6 cellular contexts compared by ENCODE assay signal in genomic region chr1:36089393-36090121, GRCh38. TPM values are rescaled to one million over a fixed set of nuclear protein-coding genes. Genes with fewer than 3 reads are reported as not detected.
DNase-seq lines count a peak whose midpoint lies in the region; ATAC-seq and TF ChIP-seq lines count a peak whose summit lies in the region.

No MANE protein-coding gene starts in this region.

- peak overlapping the region; percentile 96 for H3K27ac Mint-ChIP-seq in activated T-helper 1 cell treated with anti-CD3 and anti-CD28 coated beads, Interleukin-12 subunit alpha, Interleukin-12 subunit beta, Interleukin-2, Interleukin-4 antibody, amounts not matched to agents 30 ng/mL and 10 ng/mL and 1 ng/mL, durations not matched to agents 14 hours and 24 hours and 36 hours

- TF ChIP-seq POLR2A in heart left ventricle (IDR thresholded peaks at IDR 0.05) = no peak

- H3K4me3 Mint-ChIP-seq in activated T-helper 1 cell treated with anti-CD3 and anti-CD28 coated beads, Interleukin-12 subunit alpha, Interleukin-12 subunit beta, Interleukin-2, Interleukin-4 antibody, amounts not matched to agents 30 ng/mL and 10 ng/mL and 1 ng/mL, durations not matched to agents 14 hours and 24 hours and 36 hours = peak overlapping the region; percentile 97

- no peaks in the 10 kb centered on the region for H3K9me3 ChIP-seq in heart left ventricle

- intact Hi-C loops in heart left ventricle (cut with DNase I) (loop anchor here in 3 of 10 donors (5.0 to 10.0 kb wide), 3 partner anchors 205 to 235 kb away; partner anchors contain the start of gene AGO1 (in 1 of the 3)), Right ventricle myocardium superior (cut with DNase I) (loop anchor here (10.0 kb wide), 1 partner anchor 105 kb away; no protein-coding TSS in a partner anchor)
- intact Hi-C loops in activated T-helper 1 cell treated with anti-CD3 and anti-CD28 coated beads, Interleukin-12 subunit alpha, Interleukin-12 subunit beta, Interleukin-2, Interleukin-4 antibody, amounts not matched to agents 30 ng/mL and 10 ng/mL and 1 ng/mL, durations not matched to agents 14 hours and 24 hours and 36 hours (cut with micrococcal nuclease) = loop anchor here (1.0 to 5.0 kb wide), 3 partner anchors 193 to 298 kb away; partner anchors contain the start of genes AGO1 and STK40

- H3K4me3 ChIP-seq in heart left ventricle = peak overlapping the region; percentile 59 to 100 (median 94)

- no peaks in the 10 kb centered on the region for H3K9me3 Mint-ChIP-seq in activated T-helper 1 cell treated with anti-CD3 and anti-CD28 coated beads, Interleukin-12 subunit alpha, Interleukin-12 subunit beta, Interleukin-2, Interleukin-4 antibody, amounts not matched to agents 30 ng/mL and 10 ng/mL and 1 ng/mL, durations not matched to agents 14 hours and 24 hours and 36 hours

- H3K36me3 ChIP-seq in heart left ventricle = peaks cover 4 to 40% (median 37%) of the 10 kb centered on the region in 9 donors

- H3K4me1 ChIP-seq in heart left ventricle = peaks cover 0 to 49% (median 28%) of the 10 kb centered on the region in 12 donors

- 6 to 10% (median 8%) methylated on average over 32 of the region's 32 CpGs for WGBS in heart left ventricle, 4 donors

- peaks cover 26% of the 10 kb centered on the region for H3K36me3 Mint-ChIP-seq in activated T-helper 1 cell treated with anti-CD3 and anti-CD28 coated beads, Interleukin-12 subunit alpha, Interleukin-12 subunit beta, Interleukin-2, Interleukin-4 antibody, amounts not matched to agents 30 ng/mL and 10 ng/mL and 1 ng/mL, durations not matched to agents 14 hours and 24 hours and 36 hours (ENCODE audit: low read depth)

- DNase-seq in heart left ventricle = no peak
- no peak for DNase-seq in Right ventricle myocardium superior
- no peak for DNase-seq in activated T-helper 1 cell treated with anti-CD3 and anti-CD28 coated beads, Interleukin-12 subunit alpha, Interleukin-12 subunit beta, Interleukin-2, Interleukin-4 antibody, amounts not matched to agents 30 ng/mL and 10 ng/mL and 1 ng/mL, durations not matched to agents 14 hours and 24 hours and 36 hours (ENCODE audit: low spot score)
- peak; percentile 63 to 78 for DNase-seq in lung microvascular endothelial cell (ENCODE audit: low read depth in 2 of 2)
- no peak for DNase-seq in NCI-H345 treated with DMSO at 0.1 percent for 48 hours (lab: John Stamatoyannopoulos, UW; ENCODE audit: unreplicated experiment)

- peak overlapping the region; percentile 78 to 95 (median 90) for H3K27ac ChIP-seq in heart left ventricle

- peaks cover 0 to 15% (median 0%) of the 10 kb centered on the region in 9 donors for H3K27me3 ChIP-seq in heart left ventricle

- no peak for ATAC-seq in heart left ventricle
- no peak for ATAC-seq in Right ventricle myocardium superior (ENCODE audit: poor library complexity)
- no peak for ATAC-seq in HG02852 (IDR thresholded peaks at IDR 0.05; ENCODE audit: unreplicated experiment)

- TF ChIP-seq CTCF in heart left ventricle (IDR thresholded peaks at IDR 0.05) = no peak

- H3K27me3 Mint-ChIP-seq in activated T-helper 1 cell treated with anti-CD3 and anti-CD28 coated beads, Interleukin-12 subunit alpha, Interleukin-12 subunit beta, Interleukin-2, Interleukin-4 antibody, amounts not matched to agents 30 ng/mL and 10 ng/mL and 1 ng/mL, durations not matched to agents 14 hours and 24 hours and 36 hours (ENCODE audit: insufficient read depth) = peaks cover 6% of the 10 kb centered on the region

- H3K4me1 Mint-ChIP-seq in activated T-helper 1 cell treated with anti-CD3 and anti-CD28 coated beads, Interleukin-12 subunit alpha, Interleukin-12 subunit beta, Interleukin-2, Interleukin-4 antibody, amounts not matched to agents 30 ng/mL and 10 ng/mL and 1 ng/mL, durations not matched to agents 14 hours and 24 hours and 36 hours (ENCODE audit: low read depth) = peaks cover 20% of the 10 kb centered on the region

RNA-seq across cellular contexts. Expression of gene ADPRS, which starts 0.9 kb away (rescaled TPM):
- 10 to 100 TPM; 11.3 to 49.0 (median 16.9) TPM for total RNA-seq in heart left ventricle
- polyA plus RNA-seq in heart left ventricle = 10 to 100 TPM; 23.2 to 31.2 TPM
- total RNA-seq in Right ventricle myocardium superior = 19.1 TPM
- total RNA-seq in activated T-helper 1 cell treated with anti-CD3 and anti-CD28 coated beads, Interleukin-12 subunit alpha, Interleukin-12 subunit beta, Interleukin-2, Interleukin-4 antibody, amounts not matched to agents 30 ng/mL and 10 ng/mL and 1 ng/mL, durations not matched to agents 14 hours and 24 hours and 36 hours = 32.6 and 33.6 TPM in 2 replicates
- total RNA-seq in lung microvascular endothelial cell = 26.4 and 38.1 TPM in 2 replicates

RNA-seq across cellular contexts. Expression of gene TEKT2, which starts 5.7 kb away (rescaled TPM):
- total RNA-seq in heart left ventricle (under 1 TPM in 3 of 9 donors, not detected in 6; 0.17 to 0.23 (median 0.20) TPM), Right ventricle myocardium superior (not detected), lung microvascular endothelial cell (0.20 and 0.22 TPM in 2 replicates)
- under 1 TPM in 1 of 2 donors, not detected in 1; 0.07 TPM for polyA plus RNA-seq in heart left ventricle
- 0.16 and 0.27 TPM in 2 replicates for total RNA-seq in activated T-helper 1 cell treated with anti-CD3 and anti-CD28 coated beads, Interleukin-12 subunit alpha, Interleukin-12 subunit beta, Interleukin-2, Interleukin-4 antibody, amounts not matched to agents 30 ng/mL and 10 ng/mL and 1 ng/mL, durations not matched to agents 14 hours and 24 hours and 36 hours

RNA-seq across cellular contexts. Expression of gene COL8A2, which starts 35.5 kb away (rescaled TPM):
- total RNA-seq in heart left ventricle = 1 to 10 TPM in 5 of 9 donors, under 1 TPM in 4; 0.33 to 2.6 (median 1.1) TPM
- under 1 TPM; 0.34 to 0.53 TPM for polyA plus RNA-seq in heart left ventricle
- total RNA-seq in Right ventricle myocardium superior = 1.4 TPM
- total RNA-seq in activated T-helper 1 cell treated with anti-CD3 and anti-CD28 coated beads, Interleukin-12 subunit alpha, Interleukin-12 subunit beta, Interleukin-2, Interleukin-4 antibody, amounts not matched to agents 30 ng/mL and 10 ng/mL and 1 ng/mL, durations not matched to agents 14 hours and 24 hours and 36 hours = 0.08 TPM in 1 of 2 replicates, not detected in the other
- total RNA-seq in lung microvascular endothelial cell = 0.44 and 1.6 TPM in 2 replicates

RNA-seq across cellular contexts. Expression of gene TRAPPC3, which starts 59.7 kb away (rescaled TPM):
- total RNA-seq in heart left ventricle (10 to 100 TPM; 45.3 to 77.2 (median 52.9) TPM), Right ventricle myocardium superior (59.6 TPM), lung microvascular endothelial cell (72.1 and 85.3 TPM in 2 replicates)
- polyA plus RNA-seq in heart left ventricle = 10 to 100 TPM; 40.8 to 89.6 TPM
- total RNA-seq in activated T-helper 1 cell treated with anti-CD3 and anti-CD28 coated beads, Interleukin-12 subunit alpha, Interleukin-12 subunit beta, Interleukin-2, Interleukin-4 antibody, amounts not matched to agents 30 ng/mL and 10 ng/mL and 1 ng/mL, durations not matched to agents 14 hours and 24 hours and 36 hours = 74.2 and 74.4 TPM in 2 replicates

Comparison
In these comparisons a context has a peak if more than half of its experiments do, and no peak if none do; other contexts are left out.
1. DNase-seq: peak in lung microvascular endothelial cell (2 of 2); none in heart left ventricle (0 of 5), Right ventricle myocardium superior (single experiment), activated T-helper 1 cell treated with anti-CD3 and anti-CD28 coated beads, Interleukin-12 subunit alpha, Interleukin-12 subunit beta, Interleukin-2, Interleukin-4 antibody, amounts not matched to agents 30 ng/mL and 10 ng/mL and 1 ng/mL, durations not matched to agents 14 hours and 24 hours and 36 hours (single experiment) and NCI-H345 treated with DMSO at 0.1 percent for 48 hours (single experiment).